ENCODE assay signal across 9 cellular contexts in genomic region chr15:91948001-91948608, GRCh38.
DNase-seq lines count a peak whose midpoint lies in the region; ATAC-seq, FAIRE-seq and TF ChIP-seq lines count a peak whose summit lies in the region.
"Had no signal": no experiment of that assay in that cellular context is flagged by ENCODE, and none has a peak within 500 bp of the region (broad histone marks: within the 10 kb centered on the region; RNA-seq: fewer than 3 reads in every experiment).

No MANE protein-coding gene starts in this region.

- no peak for FAIRE-seq in pancreas (lab: Jason Lieb, UNC)

- H3K9ac ChIP-seq in GM23248 (no peak overlapping the region), SK-N-SH (no peak overlapping the region)

- no peaks in the 10 kb centered on the region for H3K9me3 Mint-ChIP-seq in activated CD8-positive, alpha-beta memory T cell treated with anti-CD3 and anti-CD28 coated beads, Interleukin-2, amount 10 ng/mL, durations not matched to agents 7 days and 5 days (ENCODE audit: low read depth)
- no peaks in the 10 kb centered on the region for H3K9me3 Mint-ChIP-seq in activated CD4-positive, alpha-beta T cell treated with anti-CD3 and anti-CD28 coated beads for 36 hours (ENCODE audit: low read depth)

- H4K20me1 ChIP-seq in GM23248 (ENCODE audit: insufficient read depth) (no peaks in the 10 kb centered on the region), SK-N-SH (ENCODE audit: insufficient read depth) (0 out of 2 replicates have a peak, but pooled peaks cover 5% of the 10 kb centered on the region)

- H3K4me3 ChIP-seq in GM23248 (no peak overlapping the region), SK-N-SH (ENCODE audit: low read depth in 2 of 2, low read length in 1 of 2) (0 out of 4 replicates have a peak overlapping the region, but pooled peaks of 1 of the 2 experiments have one; percentile 21), pancreas (no peak overlapping the region)

- intact Hi-C loops in Right ventricle myocardium inferior (cut with DNase I) = no loop called here
- intact Hi-C loops in pancreas (cut with DNase I) = no loop called here
- intact Hi-C loops in activated CD4-positive, alpha-beta T cell treated with anti-CD3 and anti-CD28 coated beads for 36 hours (cut with DNase I, micrococcal nuclease) = no loop called here

- no peaks in the 10 kb centered on the region for H3K9me3 ChIP-seq in GM23248 (ENCODE audit: low read depth)
- H3K9me3 ChIP-seq in SK-N-SH = no peaks in the 10 kb centered on the region
- no peaks in the 10 kb centered on the region for H3K9me3 ChIP-seq in pancreas

- ATAC-seq in Right ventricle myocardium inferior = peak; percentile 66
- peak; percentile 58 to 75 (median 70) for ATAC-seq in pancreas
- no peak for ATAC-seq in activated CD8-positive, alpha-beta memory T cell treated with anti-CD3 and anti-CD28 coated beads, Interleukin-2, amount 10 ng/mL, durations not matched to agents 7 days and 5 days
- no peak for ATAC-seq in activated CD4-positive, alpha-beta T cell treated with anti-CD3 and anti-CD28 coated beads for 36 hours

- H3K36me3 ChIP-seq in GM23248 (ENCODE audit: low read depth) (no peaks in the 10 kb centered on the region), SK-N-SH (replicated peaks in 1 of 2; ENCODE audit: control insufficient read depth in 1 of 2, insufficient read depth in 2 of 2, low read length in 1 of 2) (no peaks in the 10 kb centered on the region), pancreas (no peaks in the 10 kb centered on the region)

- H3F3A ChIP-seq in GM23248 (ENCODE audit: insufficient read depth) = no peaks in the 10 kb centered on the region; the same call in 1 of the 2 replicates
- H3F3A ChIP-seq in SK-N-SH (replicated peaks; ENCODE audit: insufficient read depth) = peaks cover 5% of the 10 kb centered on the region

- POLR2A ChIA-PET in SK-N-SH (lab: Yijun Ruan, JAX) = no interaction called here
- POLR2A ChIA-PET in activated CD4-positive, alpha-beta T cell treated with anti-CD3 and anti-CD28 coated beads for 36 hours (lab: Charles Lee) = no interaction called here

- H3K4me2 ChIP-seq in GM23248 (ENCODE audit: unreplicated experiment) (no peak overlapping the region), SK-N-SH (peak overlapping the region; percentile 72)

- H3K27ac ChIP-seq in GM23248 = no peak overlapping the region
- H3K27ac ChIP-seq in SK-N-SH (ENCODE audit: low read depth in 2 of 2, low read length in 1 of 2) = peak overlapping the region in 1 of 2 experiments; percentile 30; a peak in 2 of 4 replicates
- peak overlapping the region; percentile 44 to 83 (median 70) for H3K27ac ChIP-seq in pancreas

- WGBS in GM23248 (ENCODE audit: low coverage in 1 of 2, low lambda C conversion rate in 2 of 2, missing lambda C conversion rate in 2 of 2), 2 experiments = 73 to 75% methylated on average over 12 of the region's 12 CpGs
- 46% methylated on average over 12 of the region's 12 CpGs for WGBS in SK-N-SH (ENCODE audit: low lambda C conversion rate)
- 10 to 13% methylated on average over 12 of the region's 12 CpGs for WGBS in pancreas, 2 donors

- H2AFZ ChIP-seq in GM23248 (no peak overlapping the region), SK-N-SH (ENCODE audit: low read depth) (no peak overlapping the region)

- TF ChIP-seq CTCF in SK-N-SH (IDR thresholded peaks at IDR 0.05) = no peak
- TF ChIP-seq CTCF in pancreas (IDR thresholded peaks at IDR 0.05) = no peak

- no peak for TF ChIP-seq EP300 in SK-N-SH (IDR thresholded peaks at IDR 0.05; ENCODE audit: borderline replicate concordance in 1 of 2, low read depth in 1 of 2, low read length in 1 of 2)

- no peaks in the 10 kb centered on the region for H3K36me3 Mint-ChIP-seq in activated CD8-positive, alpha-beta memory T cell treated with anti-CD3 and anti-CD28 coated beads, Interleukin-2, amount 10 ng/mL, durations not matched to agents 7 days and 5 days
- no peaks in the 10 kb centered on the region for H3K36me3 Mint-ChIP-seq in activated CD4-positive, alpha-beta T cell treated with anti-CD3 and anti-CD28 coated beads for 36 hours (ENCODE audit: low read depth)

- TF ChIP-seq RAD21 in SK-N-SH (IDR thresholded peaks at IDR 0.05; ENCODE audit: low read length) = no peak

- H3K9me2 ChIP-seq in GM23248 (ENCODE audit: insufficient read depth) (no peaks in the 10 kb centered on the region), SK-N-SH (no peaks in the 10 kb centered on the region)

- H3K27me3 Mint-ChIP-seq in activated CD8-positive, alpha-beta memory T cell treated with anti-CD3 and anti-CD28 coated beads, Interleukin-2, amount 10 ng/mL, durations not matched to agents 7 days and 5 days = no peaks in the 10 kb centered on the region
- no peaks in the 10 kb centered on the region for H3K27me3 Mint-ChIP-seq in activated CD4-positive, alpha-beta T cell treated with anti-CD3 and anti-CD28 coated beads for 36 hours

- H3K79me2 ChIP-seq in GM23248 (ENCODE audit: insufficient read depth) (no peaks in the 10 kb centered on the region), SK-N-SH (ENCODE audit: insufficient read depth) (peaks cover 31% of the 10 kb centered on the region)

- no peaks in the 10 kb centered on the region for H3K27me3 ChIP-seq in GM23248 (replicated peaks; ENCODE audit: insufficient read depth)
- H3K27me3 ChIP-seq in SK-N-SH (ENCODE audit: insufficient read depth) = no peaks in the 10 kb centered on the region
- H3K27me3 ChIP-seq in pancreas = no peaks in the 10 kb centered on the region

- no peak overlapping the region for H3K27ac Mint-ChIP-seq in activated CD8-positive, alpha-beta memory T cell treated with anti-CD3 and anti-CD28 coated beads, Interleukin-2, amount 10 ng/mL, durations not matched to agents 7 days and 5 days
- no peak overlapping the region for H3K27ac Mint-ChIP-seq in activated CD4-positive, alpha-beta T cell treated with anti-CD3 and anti-CD28 coated beads for 36 hours

- H3K4me3 Mint-ChIP-seq in activated CD8-positive, alpha-beta memory T cell treated with anti-CD3 and anti-CD28 coated beads, Interleukin-2, amount 10 ng/mL, durations not matched to agents 7 days and 5 days = no peak overlapping the region
- no peak overlapping the region for H3K4me3 Mint-ChIP-seq in activated CD4-positive, alpha-beta T cell treated with anti-CD3 and anti-CD28 coated beads for 36 hours

- DNase-seq in GM23248 = peak; percentile 14
- DNase-seq in SK-N-SH = no peak
- no peak for DNase-seq in Right ventricle myocardium inferior (ENCODE audit: missing footprints)
- peak in 3 of 6 donors; percentile 41 to 46 (median 44) for DNase-seq in pancreas
- DNase-seq in activated CD8-positive, alpha-beta memory T cell treated with anti-CD3 and anti-CD28 coated beads, Interleukin-2, amount 10 ng/mL, durations not matched to agents 7 days and 5 days = no peak
- DNase-seq in activated CD4-positive, alpha-beta T cell treated with anti-CD3 and anti-CD28 coated beads for 36 hours = no peak
- no peak for DNase-seq in GM19238 (ENCODE audit: insufficient read length, low spot score)
- no peak for DNase-seq in amniotic stem cell (lab: John Stamatoyannopoulos, UW)
- DNase-seq: activated naive CD4-positive, alpha-beta T cell had no signal

- CTCF ChIA-PET in SK-N-SH (lab: Yijun Ruan, JAX) = interaction anchor here (0.8 to 1.4 kb wide), 4 partner anchors 8 to 99 kb away, joined by 3 to 4 read pairs (median 3); no protein-coding TSS in a partner anchor
- CTCF ChIA-PET in activated CD8-positive, alpha-beta memory T cell treated with anti-CD3 and anti-CD28 coated beads, Interleukin-2, amount 10 ng/mL, durations not matched to agents 7 days and 5 days (lab: Charles Lee) = no interaction called here
- CTCF ChIA-PET in activated CD4-positive, alpha-beta T cell treated with anti-CD3 and anti-CD28 coated beads for 36 hours (lab: Charles Lee) = interaction anchor here (0.8 to 1.6 kb wide), 3 partner anchors 9 to 128 kb away, joined by 3 to 4 read pairs (median 3); no protein-coding TSS in a partner anchor

- in situ Hi-C loops in GM23248 (cut with MboI) = no loop called here

- peaks cover 20% of the 10 kb centered on the region for H3K4me1 Mint-ChIP-seq in activated CD8-positive, alpha-beta memory T cell treated with anti-CD3 and anti-CD28 coated beads, Interleukin-2, amount 10 ng/mL, durations not matched to agents 7 days and 5 days
- H3K4me1 Mint-ChIP-seq in activated CD4-positive, alpha-beta T cell treated with anti-CD3 and anti-CD28 coated beads for 36 hours = peaks cover 38% of the 10 kb centered on the region

- H3K4me1 ChIP-seq in GM23248 (ENCODE audit: insufficient read depth) (peaks cover 14% of the 10 kb centered on the region), SK-N-SH (ENCODE audit: control insufficient read depth in 1 of 2, insufficient read depth in 2 of 2, low read depth in 1 of 2, low read length in 1 of 2) (peaks cover 10 to 17% of the 10 kb centered on the region in 2 experiments; a peak in 3 of 4 replicates), pancreas (peaks cover 0 to 19% (median 10%) of the 10 kb centered on the region in 3 donors)

TF ChIP-seq in SK-N-SH, 30 proteins besides CTCF, POLR2A, EP300 and RAD21 (continues in another document):
- TF ChIP-seq REST (IDR thresholded peaks at IDR 0.05; ENCODE audit: low read depth, low read length) (no peak), RXRA (IDR thresholded peaks at IDR 0.05; ENCODE audit: borderline replicate concordance, low read depth) (no peak), YY1 (IDR thresholded peaks at IDR 0.05; ENCODE audit: low read depth) (no peak), TEAD4 (IDR thresholded peaks at IDR 0.05; ENCODE audit: borderline replicate concordance, insufficient read depth) (no peak), GATA2 (CRISPR knock-in tag; IDR thresholded peaks at IDR 0.05) (no peak)

Comparison
In these comparisons a context has a peak if more than half of its experiments do, and no peak if none do; other contexts are left out.
1. ATAC-seq: peak in Right ventricle myocardium inferior (single experiment) and pancreas (4 of 4); none in activated CD8-positive, alpha-beta memory T cell treated with anti-CD3 and anti-CD28 coated beads, Interleukin-2, amount 10 ng/mL, durations not matched to agents 7 days and 5 days (single experiment) and activated CD4-positive, alpha-beta T cell treated with anti-CD3 and anti-CD28 coated beads for 36 hours (single experiment).